28 cellular contexts compared by ENCODE assay signal in genomic region chr4:99389606-99390005, GRCh38. TPM values are rescaled to one million over a fixed set of nuclear protein-coding genes. Genes with fewer than 3 reads are reported as not detected.
A peak's percentile ranks its signal among the peaks of the same experiment; 100 is the strongest.
DNase-seq lines count a peak whose midpoint lies in the region; ATAC-seq and TF ChIP-seq lines count a peak whose summit lies in the region.
"Had no signal": no experiment of that assay in that cellular context is flagged by ENCODE, and none has a peak within 500 bp of the region (broad histone marks: within the 10 kb centered on the region; RNA-seq: fewer than 3 reads in every experiment).

No MANE protein-coding gene starts in this region.

- ATAC-seq in activated CD4-positive, alpha-beta T cell treated with anti-CD3 and anti-CD28 coated beads for 36 hours = no peak
- ATAC-seq in HG02678 (IDR thresholded peaks at IDR 0.05; ENCODE audit: unreplicated experiment) = no peak
- ATAC-seq: activated CD8-positive, alpha-beta T cell treated with anti-CD3 and anti-CD28 coated beads for 36 hours; activated naive CD4-positive, alpha-beta T cell treated with anti-CD3 and anti-CD28 coated beads, Interleukin-2, amount 50 U/mL, for 72 hours; SK-N-SH treated with all-trans-retinoic acid at 6 μM for 48 hours; T-helper 17 cell had no signal

- no peaks in the 10 kb centered on the region for H3K9me3 Mint-ChIP-seq in HFFc6
- H3K9me3 Mint-ChIP-seq in activated CD4-positive, alpha-beta T cell treated with anti-CD3 and anti-CD28 coated beads for 36 hours (ENCODE audit: low read depth) = peaks cover 3% of the 10 kb centered on the region
- H3K9me3 Mint-ChIP-seq: activated CD8-positive, alpha-beta T cell treated with anti-CD3 and anti-CD28 coated beads for 36 hours; activated naive CD4-positive, alpha-beta T cell treated with anti-CD3 and anti-CD28 coated beads, Interleukin-2, amount 50 U/mL, for 72 hours had no signal

- H3K9ac ChIP-seq in fibroblast of lung (ENCODE audit: insufficient read depth, low read length) = no peak overlapping the region
- no peak overlapping the region for H3K9ac ChIP-seq in skeletal muscle tissue (ENCODE audit: low read depth in 1 of 3, low read length in 3 of 3)

- no peak overlapping the region for H3K4me2 ChIP-seq in fibroblast of lung (ENCODE audit: extremely low read depth, insufficient read depth, low read length)
- H3K4me2 ChIP-seq: hepatocyte had no signal

- H2AFZ ChIP-seq in fibroblast of lung (ENCODE audit: low read length) = no peak overlapping the region
- H2AFZ ChIP-seq: hepatocyte had no signal

- H3K79me2 ChIP-seq in fibroblast of lung (ENCODE audit: control insufficient read depth, insufficient read depth, low read length) = no peaks in the 10 kb centered on the region
- H3K79me2 ChIP-seq: hepatocyte had no signal

- no peak for TF ChIP-seq CTCF in AG10803 (conservative IDR thresholded peaks at IDR 0.05; ENCODE audit: low read length)
- TF ChIP-seq CTCF in HFFc6 (IDR thresholded peaks at IDR 0.05) = no peak
- no peak for TF ChIP-seq CTCF in fibroblast of lung (conservative IDR thresholded peaks at IDR 0.05 in 1 of 2, IDR thresholded peaks at IDR 0.05 in 1 of 2; ENCODE audit: low read depth in 1 of 2, low read length in 2 of 2)

- CTCF ChIA-PET in activated CD4-positive, alpha-beta T cell treated with anti-CD3 and anti-CD28 coated beads for 36 hours (lab: Charles Lee) = no interaction called here

- H3K9me3 ChIP-seq in fibroblast of lung (ENCODE audit: control insufficient read depth, insufficient read depth, low read depth, low read length) (no peaks in the 10 kb centered on the region), skeletal muscle tissue (ENCODE audit: control insufficient read depth in 3 of 3, low read length in 3 of 3) (peaks cover 3 to 10% (median 4%) of the 10 kb centered on the region in 3 donors)
- H3K9me3 ChIP-seq: prostate gland had no signal

- no peaks in the 10 kb centered on the region for H3K27me3 Mint-ChIP-seq in HFFc6 (ENCODE audit: insufficient read depth)
- H3K27me3 Mint-ChIP-seq in activated CD4-positive, alpha-beta T cell treated with anti-CD3 and anti-CD28 coated beads for 36 hours = peaks cover 7% of the 10 kb centered on the region

- intact Hi-C loops in activated CD4-positive, alpha-beta T cell treated with anti-CD3 and anti-CD28 coated beads for 36 hours (cut with DNase I, micrococcal nuclease) = no loop called here

- H4K20me1 ChIP-seq in fibroblast of lung (ENCODE audit: control insufficient read depth, extremely low read depth, insufficient read depth, low read length) = no peaks in the 10 kb centered on the region

- H3K4me3 ChIP-seq in AG10803 (ENCODE audit: low read length) (no peak overlapping the region), fibroblast of lung (replicated peaks in 1 of 4; ENCODE audit: control extremely low read depth in 1 of 4, insufficient read depth in 1 of 4, low read depth in 3 of 4, low read length in 4 of 4) (no peak overlapping the region), skeletal muscle tissue (ENCODE audit: low read length in 3 of 3) (no peak overlapping the region)
- H3K4me3 ChIP-seq: hepatocyte, prostate gland, tibial nerve had no signal

- H3K27ac Mint-ChIP-seq in HFFc6 = peak overlapping the region; percentile 80; the same call in 1 of the 2 replicates
- H3K27ac Mint-ChIP-seq in activated CD4-positive, alpha-beta T cell treated with anti-CD3 and anti-CD28 coated beads for 36 hours = no peak overlapping the region
- H3K27ac Mint-ChIP-seq: activated CD8-positive, alpha-beta T cell treated with anti-CD3 and anti-CD28 coated beads for 36 hours; activated naive CD4-positive, alpha-beta T cell treated with anti-CD3 and anti-CD28 coated beads, Interleukin-2, amount 50 U/mL, for 72 hours; activated T-helper 2 cell treated with anti-CD3 and anti-CD28 coated beads, Interferon-gamma antibody, Interleukin-2, Interleukin-4, amounts not matched to agents 10 μg/mL and 5 μg/mL and 100 μg/mL, durations not matched to agents 14 hours and 24 hours and 36 hours; stimulated activated naive CD8-positive, alpha-beta T cell treated with anti-CD3 and anti-CD28 coated beads, Interleukin-15, Interleukin-2, amounts not matched to agents 100 ng/mL and 50 ng/mL, for 24 hours; T-helper 17 cell had no signal

- DNase-seq in AG10803 (ENCODE audit: low read depth) = peak; percentile 89
- DNase-seq in HFFc6 = peak; percentile 3
- peak; percentile 30 to 62 for DNase-seq in fibroblast of lung (ENCODE audit: low read depth in 2 of 2)
- no peak for DNase-seq in activated CD4-positive, alpha-beta T cell treated with anti-CD3 and anti-CD28 coated beads for 36 hours
- no peak for DNase-seq in NCI-H2081 treated with DMSO at 0.1 percent for 48 hours (lab: John Stamatoyannopoulos, UW)
- DNase-seq in DMS114 treated with DMSO at 0.1 percent for 48 hours (lab: John Stamatoyannopoulos, UW; ENCODE audit: unreplicated experiment) = no peak
- DNase-seq: activated CD4-positive, CD25-positive, alpha-beta regulatory T cell treated with anti-CD3 and anti-CD28 coated beads, Interleukin-2, amount 50 U/mL, for 72 hours; activated CD8-positive, alpha-beta T cell treated with anti-CD3 and anti-CD28 coated beads for 36 hours; aorta; DND-41; left cardiac atrium; mesendoderm; NCI-H1436 treated with DMSO at 0.1 percent for 48 hours; NCI-H446 treated with DMSO at 0.1 percent for 48 hours; OCI-M1; T-helper 17 cell had no signal

- H3K4me1 ChIP-seq in fibroblast of lung (ENCODE audit: control insufficient read depth, extremely low read depth, insufficient read depth, low read length) = peaks cover 5% of the 10 kb centered on the region
- no peaks in the 10 kb centered on the region for H3K4me1 ChIP-seq in skeletal muscle tissue (ENCODE audit: control insufficient read depth in 3 of 3, insufficient read depth in 3 of 3, low read length in 3 of 3)
- H3K4me1 ChIP-seq: prostate gland had no signal

- POLR2A ChIA-PET in activated CD4-positive, alpha-beta T cell treated with anti-CD3 and anti-CD28 coated beads for 36 hours (lab: Charles Lee) = no interaction called here

- peak overlapping the region; percentile 51 for H3K27ac ChIP-seq in fibroblast of lung (ENCODE audit: insufficient read depth, low read length)
- peak overlapping the region; percentile 52 for H3K27ac ChIP-seq in skeletal muscle tissue (ENCODE audit: low read depth, low read length)
- H3K27ac ChIP-seq: C4-2B, hepatocyte, HL-60, prostate gland had no signal

- H3K4me3 Mint-ChIP-seq in HFFc6 = no peak overlapping the region
- no peak overlapping the region for H3K4me3 Mint-ChIP-seq in activated CD4-positive, alpha-beta T cell treated with anti-CD3 and anti-CD28 coated beads for 36 hours
- H3K4me3 Mint-ChIP-seq: activated CD8-positive, alpha-beta T cell treated with anti-CD3 and anti-CD28 coated beads for 36 hours; stimulated activated naive CD8-positive, alpha-beta T cell treated with anti-CD3 and anti-CD28 coated beads, Interleukin-15, Interleukin-2, amounts not matched to agents 100 ng/mL and 50 ng/mL, for 24 hours; T-helper 17 cell had no signal

- H3K36me3 ChIP-seq in fibroblast of lung (ENCODE audit: control insufficient read depth, insufficient read depth, low read length) (no peaks in the 10 kb centered on the region), skeletal muscle tissue (ENCODE audit: control insufficient read depth in 3 of 3, insufficient read depth in 3 of 3, low read length in 3 of 3) (no peaks in the 10 kb centered on the region)
- H3K36me3 ChIP-seq: prostate gland, tibial nerve had no signal

- H3K27me3 ChIP-seq in fibroblast of lung (ENCODE audit: control insufficient read depth, insufficient read depth, low read length) (no peaks in the 10 kb centered on the region), skeletal muscle tissue (ENCODE audit: control insufficient read depth in 3 of 3, insufficient read depth in 3 of 3, low read length in 3 of 3) (no peaks in the 10 kb centered on the region)
- H3K27me3 ChIP-seq: hepatocyte, tibial nerve had no signal

- peaks cover 41% of the 10 kb centered on the region for H3K4me1 Mint-ChIP-seq in HFFc6 (ENCODE audit: low read depth)
- no peaks in the 10 kb centered on the region for H3K4me1 Mint-ChIP-seq in activated CD4-positive, alpha-beta T cell treated with anti-CD3 and anti-CD28 coated beads for 36 hours
- H3K4me1 Mint-ChIP-seq: T-helper 17 cell had no signal

- no peaks in the 10 kb centered on the region; the same call in 1 of the 2 replicates for H3K36me3 Mint-ChIP-seq in HFFc6 (ENCODE audit: low read depth)
- H3K36me3 Mint-ChIP-seq in activated CD4-positive, alpha-beta T cell treated with anti-CD3 and anti-CD28 coated beads for 36 hours (ENCODE audit: low read depth) = no peaks in the 10 kb centered on the region
- H3K36me3 Mint-ChIP-seq: activated naive CD4-positive, alpha-beta T cell treated with anti-CD3 and anti-CD28 coated beads, Interleukin-2, amount 50 U/mL, for 72 hours had no signal

RNA-seq across cellular contexts. Expression of gene ADH1C, which starts 37.1 kb away (rescaled TPM):
- total RNA-seq in HFFc6 (2021; fragmentation: NEBNext Ultra II Directional; extraction: Animal tissue kit (Norgen Biotek cat#: 25700)) = not detected
- total RNA-seq in fibroblast of lung (0.77 and 0.83 TPM in 2 replicates), skeletal muscle tissue (13.0 TPM)
- 0.35 and 1.2 TPM in 2 replicates for polyA plus RNA-seq in fibroblast of lung
- polyA plus RNA-seq in fibroblast of lung (2012) = 0.30 and 0.99 TPM in 2 replicates
- polyA minus RNA-seq in fibroblast of lung (ENCODE audit: low replicate concordance) = 3.6 TPM in 1 of 2 replicates, not detected in the other
- not detected for total RNA-seq in activated CD4-positive, alpha-beta T cell treated with anti-CD3 and anti-CD28 coated beads for 36 hours
- total RNA-seq: activated CD8-positive, alpha-beta T cell treated with anti-CD3 and anti-CD28 coated beads for 36 hours; activated naive CD4-positive, alpha-beta T cell treated with anti-CD3 and anti-CD28 coated beads, Interleukin-2, amount 50 U/mL, for 72 hours; activated T-helper 2 cell treated with anti-CD3 and anti-CD28 coated beads, Interferon-gamma antibody, Interleukin-2, Interleukin-4, amounts not matched to agents 10 μg/mL and 5 μg/mL and 100 μg/mL, durations not matched to agents 14 hours and 24 hours and 36 hours; myocyte; T-helper 17 cell had no signal

RNA-seq across cellular contexts. Expression of gene ADH7, which starts 45.5 kb away (rescaled TPM):
- not detected for total RNA-seq in HFFc6 (2021; fragmentation: NEBNext Ultra II Directional; extraction: Animal tissue kit (Norgen Biotek cat#: 25700))
- total RNA-seq in fibroblast of lung (0.17 TPM in 1 of 2 replicates, not detected in the other), skeletal muscle tissue (not detected)
- polyA plus RNA-seq in fibroblast of lung = not detected in 2 replicates
- polyA plus RNA-seq in fibroblast of lung (2012) = not detected in 2 replicates
- not detected in 2 replicates for polyA minus RNA-seq in fibroblast of lung (ENCODE audit: low replicate concordance)
- not detected for total RNA-seq in activated CD4-positive, alpha-beta T cell treated with anti-CD3 and anti-CD28 coated beads for 36 hours
- total RNA-seq: activated CD8-positive, alpha-beta T cell treated with anti-CD3 and anti-CD28 coated beads for 36 hours; activated naive CD4-positive, alpha-beta T cell treated with anti-CD3 and anti-CD28 coated beads, Interleukin-2, amount 50 U/mL, for 72 hours; activated T-helper 2 cell treated with anti-CD3 and anti-CD28 coated beads, Interferon-gamma antibody, Interleukin-2, Interleukin-4, amounts not matched to agents 10 μg/mL and 5 μg/mL and 100 μg/mL, durations not matched to agents 14 hours and 24 hours and 36 hours; aorta; hepatocyte; left cardiac atrium; myocyte; T-helper 17 cell; tibial nerve had no signal
- polyA plus RNA-seq: hepatocyte had no signal

Comparison
In these comparisons a context has a peak if more than half of its experiments do, and no peak if none do; other contexts are left out.
1. DNase-seq: peak in AG10803 (single experiment), HFFc6 (single experiment) and fibroblast of lung (2 of 2); none in activated CD4-positive, alpha-beta T cell treated with anti-CD3 and anti-CD28 coated beads for 36 hours (single experiment), NCI-H2081 treated with DMSO at 0.1 percent for 48 hours (single experiment) and DMS114 treated with DMSO at 0.1 percent for 48 hours (single experiment).